In the genomic region with DNA sequence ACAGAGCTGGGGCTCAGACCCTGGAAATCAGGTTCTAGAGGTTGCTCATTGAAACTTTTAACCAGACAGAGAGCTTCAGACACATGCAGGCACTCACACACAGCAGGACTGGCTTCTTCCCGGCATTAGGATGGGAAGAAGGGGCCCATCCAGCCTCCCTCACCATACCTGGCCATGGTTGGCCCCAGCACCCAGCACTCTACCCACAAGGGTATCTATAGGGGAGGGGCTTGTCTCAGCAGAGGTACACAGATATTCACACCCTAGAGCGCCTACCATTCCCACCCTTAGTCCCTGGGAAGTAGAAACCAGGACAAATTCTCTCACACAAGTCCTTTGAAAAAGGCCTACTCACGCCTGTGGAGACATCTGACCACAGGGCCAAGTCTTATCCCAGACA, we compare ENCODE assay signal across 15 cellular contexts. TPM values are rescaled to one million over a fixed set of nuclear protein-coding genes. Genes with fewer than 3 reads are reported as not detected.
DNase-seq lines count a peak whose midpoint lies in the region; ATAC-seq and TF ChIP-seq lines count a peak whose summit lies in the region.
"Had no signal": no experiment of that assay in that cellular context is flagged by ENCODE, and none has a peak within 500 bp of the region (broad histone marks: within the 10 kb centered on the region; RNA-seq: fewer than 3 reads in every experiment).

No MANE protein-coding gene starts in this region.

- DNase-seq in tibial artery (no peak), medulla oblongata (ENCODE audit: extremely low spot score) (no peak)
- DNase-seq: activated CD4-positive, alpha-beta T cell treated with anti-CD3 and anti-CD28 coated beads for 1 hour; AML-193; foreskin fibroblast; NCI-H1930; NK-92 treated with Interleukin-12 subunit alpha and Interleukin-12 subunit beta, amount 100 ng/mL, for 24 hours; stimulated activated CD4-positive, alpha-beta T cell treated with anti-CD3 and anti-CD28 coated beads, Interleukin-2, amount 100 ng/mL, for 48 hours had no signal

- WGBS in HUES64, result 82% methylated on average over 3 of the region's 3 CpGs
- 86 to 94% methylated on average over 3 of the region's 3 CpGs for WGBS in ectodermal cell, 2 experiments

- TF ChIP-seq POLR2A in GM18505 (IDR thresholded peaks at IDR 0.05; ENCODE audit: borderline replicate concordance, extremely low read depth, insufficient read depth, insufficient read length), result no peak

- no peaks in the 10 kb centered on the region for H3K36me3 ChIP-seq in HUES64 (ENCODE audit: insufficient read depth, low read length)
- H3K36me3 ChIP-seq in ectodermal cell (ENCODE audit: control insufficient read depth, insufficient read depth, low read length), result no peaks in the 10 kb centered on the region
- no peaks in the 10 kb centered on the region for H3K36me3 ChIP-seq in neutrophil
- H3K36me3 ChIP-seq in tibial artery, result no peaks in the 10 kb centered on the region

- H3K27ac ChIP-seq in HUES64 (ENCODE audit: low read depth, low read length), result peak overlapping the region; percentile 56; the same call in 1 of the 2 replicates
- peak overlapping the region; percentile 36 for H3K27ac ChIP-seq in ectodermal cell (ENCODE audit: insufficient read depth, low read depth, low read length, poor library complexity, severe bottlenecking)
- H3K27ac ChIP-seq in neutrophil, result peak overlapping the region; percentile 85
- peak overlapping the region; percentile 41 to 63 for H3K27ac ChIP-seq in tibial artery

- ATAC-seq in GM18505 (IDR thresholded peaks at IDR 0.05; ENCODE audit: unreplicated experiment), result no peak
- no peak for ATAC-seq in GM18520 (IDR thresholded peaks at IDR 0.05; ENCODE audit: unreplicated experiment)
- ATAC-seq: activated naive CD4-positive, alpha-beta T cell treated with anti-CD3 and anti-CD28 coated beads, Interleukin-2, amount 50 U/mL, for 72 hours; HCT116 had no signal

- no peak for TF ChIP-seq CTCF in neutrophil (IDR thresholded peaks at IDR 0.05)
- TF ChIP-seq CTCF in tibial artery (IDR thresholded peaks at IDR 0.05), result no peak

- H3K4me1 ChIP-seq in HUES64 (ENCODE audit: insufficient read depth, low read length) (peaks cover 12% of the 10 kb centered on the region; the same call in 1 of the 2 replicates), ectodermal cell (ENCODE audit: control insufficient read depth, insufficient read depth, low read length) (peaks cover 14% of the 10 kb centered on the region), neutrophil (ENCODE audit: control insufficient read depth in 1 of 2, insufficient read depth in 1 of 2, low read depth in 1 of 2, low read length in 1 of 2) (peaks cover 48 to 62% of the 10 kb centered on the region in 2 experiments), tibial artery (peaks cover 7 to 37% (median 21%) of the 10 kb centered on the region in 4 donors)

- H3K4me3 ChIP-seq in HUES64 (ENCODE audit: low read length), result no peak overlapping the region
- no peak overlapping the region for H3K4me3 ChIP-seq in ectodermal cell (ENCODE audit: insufficient read depth, low read depth, low read length)
- no peak overlapping the region for H3K4me3 ChIP-seq in neutrophil (ENCODE audit: low read depth in 1 of 2, low read length in 1 of 2)
- no peak overlapping the region for H3K4me3 ChIP-seq in tibial artery

- no peaks in the 10 kb centered on the region for H3K27me3 ChIP-seq in HUES64 (ENCODE audit: insufficient read depth, low read length)
- no peaks in the 10 kb centered on the region for H3K27me3 ChIP-seq in ectodermal cell (ENCODE audit: control insufficient read depth, insufficient read depth, low read length, poor library complexity, severe bottlenecking)
- no peaks in the 10 kb centered on the region for H3K27me3 ChIP-seq in neutrophil
- H3K27me3 ChIP-seq in tibial artery, result no peaks in the 10 kb centered on the region

- H3K9me3 ChIP-seq in HUES64 (ENCODE audit: insufficient read depth, low read depth, low read length) (peaks cover 9% of the 10 kb centered on the region), ectodermal cell (ENCODE audit: control insufficient read depth, low read length) (peaks cover 3% of the 10 kb centered on the region), neutrophil (no peaks in the 10 kb centered on the region), tibial artery (no peaks in the 10 kb centered on the region)

- no peak overlapping the region for H3K9ac ChIP-seq in HUES64 (ENCODE audit: low read depth, low read length)

- intact Hi-C loops in tibial artery (cut with DNase I; ENCODE audit: low total_unique reads), result loop anchor here (5.0 kb wide), 1 partner anchor 32 kb away; no protein-coding TSS in a partner anchor

RNA-seq across cellular contexts. Expression of gene CCL2, which starts 20.5 kb away (rescaled TPM):
- 7.9 TPM for polyA plus RNA-seq in HUES64 (2013, experiment 1 of 2)
- polyA plus RNA-seq in HUES64 (2013, experiment 2 of 2), result 10.8 TPM
- polyA plus RNA-seq in ectodermal cell (2013, experiment 1 of 4), result 11.4 TPM
- 15.7 TPM for polyA plus RNA-seq in ectodermal cell (2013, experiment 2 of 4)
- 12.0 TPM for polyA plus RNA-seq in ectodermal cell (2013, experiment 3 of 4)
- polyA plus RNA-seq in ectodermal cell (2013, experiment 4 of 4), result 12.8 TPM

RNA-seq across cellular contexts. Expression of gene CCL7, which starts 35.4 kb away (rescaled TPM):
- polyA plus RNA-seq in HUES64 (2013, experiment 1 of 2), result not detected
- polyA plus RNA-seq in HUES64 (2013, experiment 2 of 2), result not detected
- polyA plus RNA-seq in ectodermal cell (2013, experiment 1 of 4), result not detected
- polyA plus RNA-seq in ectodermal cell (2013, experiment 2 of 4), result not detected
- not detected for polyA plus RNA-seq in ectodermal cell (2013, experiment 3 of 4)
- not detected for polyA plus RNA-seq in ectodermal cell (2013, experiment 4 of 4)

RNA-seq across cellular contexts. Expression of gene CCL11, which starts 50.9 kb away (rescaled TPM):
- not detected for polyA plus RNA-seq in HUES64 (2013, experiment 1 of 2)
- not detected for polyA plus RNA-seq in HUES64 (2013, experiment 2 of 2)
- not detected for polyA plus RNA-seq in ectodermal cell (2013, experiment 1 of 4)
- not detected for polyA plus RNA-seq in ectodermal cell (2013, experiment 2 of 4)
- not detected for polyA plus RNA-seq in ectodermal cell (2013, experiment 3 of 4)
- not detected for polyA plus RNA-seq in ectodermal cell (2013, experiment 4 of 4)
